Comparison of ENCODE assay signal across 16 cellular contexts in genomic region chr14:27242874-27243273, GRCh38.
"Had no signal": no experiment of that assay in that cellular context is flagged by ENCODE, and none has a peak within 500 bp of the region (broad histone marks: within the 10 kb centered on the region; RNA-seq: fewer than 3 reads in every experiment).

No MANE protein-coding gene starts in this region.

- H3K27me3 ChIP-seq: adrenal gland, breast epithelium, tibial artery had no signal

- H3K4me3 ChIP-seq: adrenal gland, breast epithelium, tibial artery had no signal

- DNase-seq: activated CD4-positive, alpha-beta T cell treated with anti-CD3 and anti-CD28 coated beads, Interleukin-2, amount 50 U/mL, for 48 hours; activated gamma-delta T cell; adrenal gland; cortex of kidney; hippocampal formation; nephron progenitor cell; nucleus accumbens; retina; stimulated activated CD4-positive, alpha-beta T cell treated with anti-CD3 and anti-CD28 coated beads, Interleukin-12 subunit alpha, Interleukin-12 subunit beta, amount 100 ng/mL, for 4 hours; stimulated activated CD4-positive, alpha-beta T cell treated with anti-CD3 and anti-CD28 coated beads, Interleukin-1b, Interleukin-23, amount 100 ng/mL, for 48 hours; stimulated activated naive CD8-positive, alpha-beta T cell treated with anti-CD3 and anti-CD28 coated beads, Interleukin-15, Interleukin-2, amounts not matched to agents 100 U/mL and 50 U/mL, for 24 hours; substantia nigra; tibial artery had no signal

- ATAC-seq: esophagus mucosa; left lobe of liver; stimulated activated naive CD8-positive, alpha-beta T cell treated with anti-CD3 and anti-CD28 coated beads, Interleukin-15, Interleukin-2, amounts not matched to agents 100 U/mL and 50 U/mL, for 24 hours had no signal

- H3K36me3 ChIP-seq: adrenal gland, breast epithelium, tibial artery had no signal

- H3K27ac ChIP-seq: adrenal gland, breast epithelium, tibial artery had no signal

- H3K4me1 ChIP-seq: adrenal gland, breast epithelium, tibial artery had no signal

- H3K9me3 ChIP-seq: adrenal gland, breast epithelium, tibial artery had no signal
